Comparison of ENCODE assay signal across 8 cellular contexts in genomic region chr9:94167055-94167346, GRCh38.
A peak's percentile ranks its signal among the peaks of the same experiment; 100 is the strongest.
DNase-seq lines count a peak whose midpoint lies in the region; ATAC-seq and TF ChIP-seq lines count a peak whose summit lies in the region.

No MANE protein-coding gene starts in this region.

- H3K36me3 ChIP-seq in Peyer's patch (no peaks in the 10 kb centered on the region), esophagus (ENCODE audit: control insufficient read depth in 2 of 2, insufficient read depth in 2 of 2, low read length in 1 of 2) (no peaks in the 10 kb centered on the region)

- no peak for DNase-seq in Peyer's patch
- DNase-seq in progenitor cell of endocrine pancreas (ENCODE audit: low spot score, unreplicated experiment), result no peak
- DNase-seq in SIG-M5 (lab: John Stamatoyannopoulos, UW), result no peak
- no peak for DNase-seq in DMS 273 (lab: John Stamatoyannopoulos, UW; ENCODE audit: unreplicated experiment)

- H3K4me3 Mint-ChIP-seq in progenitor cell of endocrine pancreas (ENCODE audit: low read depth), result peak overlapping the region; percentile 95

- WGBS in esophagus, 2 donors, result 0% methylated on average over 15 to 19 of the region's 19 CpGs

- H3K27ac ChIP-seq in Peyer's patch (peak overlapping the region; percentile 100), esophagus (ENCODE audit: low read depth in 2 of 2, low read length in 1 of 2) (peak overlapping the region; percentile 92 to 98)

- peak; percentile 39 to 59 for TF ChIP-seq POLR2A in Peyer's patch (IDR thresholded peaks at IDR 0.05)

- H3K27ac Mint-ChIP-seq in progenitor cell of endocrine pancreas, result peak overlapping the region; percentile 98

- H3K4me1 ChIP-seq in Peyer's patch (peaks cover 0 to 35% (median 11%) of the 10 kb centered on the region in 4 donors), esophagus (ENCODE audit: control insufficient read depth in 2 of 2, insufficient read depth in 2 of 2, low read length in 1 of 2) (no peaks in the 10 kb centered on the region)

- peak; percentile 3 for ATAC-seq in GM21528 (IDR thresholded peaks at IDR 0.05; ENCODE audit: low FRiP score, unreplicated experiment)
- ATAC-seq in HG02798 (IDR thresholded peaks at IDR 0.05; ENCODE audit: poor library complexity, unreplicated experiment), result no peak
- no peak for ATAC-seq in HG03342 (IDR thresholded peaks at IDR 0.05; ENCODE audit: unreplicated experiment)

- peak in 1 of 6 experiments; percentile 19 for TF ChIP-seq CTCF in Peyer's patch (IDR thresholded peaks at IDR 0.05)
- TF ChIP-seq CTCF in progenitor cell of endocrine pancreas (IDR thresholded peaks at IDR 0.05; ENCODE audit: unreplicated experiment), result no peak

- H3K27me3 ChIP-seq in Peyer's patch (no peaks in the 10 kb centered on the region), esophagus (ENCODE audit: control insufficient read depth in 1 of 2, insufficient read depth in 2 of 2, low read length in 2 of 2) (no peaks in the 10 kb centered on the region)

- H3K9me3 Mint-ChIP-seq in progenitor cell of endocrine pancreas (ENCODE audit: low read depth), result no peaks in the 10 kb centered on the region

- no peaks in the 10 kb centered on the region for H3K36me3 Mint-ChIP-seq in progenitor cell of endocrine pancreas (ENCODE audit: insufficient read depth)

- H3K27me3 Mint-ChIP-seq in progenitor cell of endocrine pancreas, result no peaks in the 10 kb centered on the region

- peak overlapping the region; percentile 96 to 100 (median 98) for H3K4me3 ChIP-seq in Peyer's patch
- peak overlapping the region; percentile 73 to 90 for H3K4me3 ChIP-seq in esophagus (ENCODE audit: low read depth in 1 of 2, low read length in 2 of 2)

- H3K9me3 ChIP-seq in Peyer's patch (no peaks in the 10 kb centered on the region), esophagus (ENCODE audit: control insufficient read depth in 2 of 2, insufficient read depth in 1 of 2, low read depth in 1 of 2, low read length in 1 of 2) (no peaks in the 10 kb centered on the region)

- H3K4me1 Mint-ChIP-seq in progenitor cell of endocrine pancreas (ENCODE audit: low read depth), result peaks cover 26% of the 10 kb centered on the region
